In the genomic region with DNA sequence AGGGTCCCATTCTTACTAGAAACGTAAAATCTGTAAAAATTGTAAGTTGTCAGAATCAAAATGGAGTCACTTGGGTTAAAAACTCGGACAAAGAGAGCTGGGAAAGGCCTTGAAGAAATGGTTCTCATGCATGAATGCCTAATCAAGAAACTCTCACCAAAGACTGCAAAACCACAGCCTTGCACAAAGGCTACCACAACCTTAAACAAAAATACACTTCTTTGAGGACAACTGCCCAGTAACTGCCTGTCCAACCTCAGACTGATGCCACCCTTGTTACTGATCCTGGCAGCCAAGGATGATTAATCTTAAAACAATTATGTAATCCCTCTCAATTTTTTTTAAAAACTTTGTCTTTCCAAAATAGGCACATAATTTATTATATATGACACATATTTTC, we compare ENCODE assay signal across 15 cellular contexts.
DNase-seq lines count a peak whose midpoint lies in the region; ATAC-seq lines count a peak whose summit lies in the region.
"Had no signal": no experiment of that assay in that cellular context is flagged by ENCODE, and none has a peak within 500 bp of the region (broad histone marks: within the 10 kb centered on the region; RNA-seq: fewer than 3 reads in every experiment).

No MANE protein-coding gene starts in this region.

- H4K20me1 ChIP-seq in BLaER1 treated with 17β-estradiol and CSF1 and Interleukin-3, amounts not matched to agents 10 nM and 100 nM: no peaks in the 10 kb centered on the region

- ATAC-seq in GM18873 (IDR thresholded peaks at IDR 0.05; ENCODE audit: low FRiP score, unreplicated experiment): no peak
- ATAC-seq: T-cell had no signal

- no peak overlapping the region for H3K4me3 ChIP-seq in BLaER1 treated with 17β-estradiol and CSF1 and Interleukin-3, amounts not matched to agents 10 nM and 100 nM

- no peaks in the 10 kb centered on the region for H3K27me3 ChIP-seq in BLaER1 treated with 17β-estradiol and CSF1 and Interleukin-3, amounts not matched to agents 10 nM and 100 nM

- H3K4me2 ChIP-seq in BLaER1 treated with 17β-estradiol and CSF1 and Interleukin-3, amounts not matched to agents 10 nM and 100 nM: peak overlapping the region in 6 of 11 experiments; percentile 1 to 30 (median 20); a peak in 3 of 22 replicates

- H3K4me1 ChIP-seq in BLaER1 treated with 17β-estradiol and CSF1 and Interleukin-3, amounts not matched to agents 10 nM and 100 nM: peaks cover 0 to 9% (median 6%) of the 10 kb centered on the region in 10 experiments; a peak in 10 of 20 replicates

- H3K9me3 ChIP-seq in BLaER1 treated with 17β-estradiol and CSF1 and Interleukin-3, amounts not matched to agents 10 nM and 100 nM (replicated peaks in 1 of 11): no peaks in the 10 kb centered on the region

- H3K9ac ChIP-seq in BLaER1 treated with 17β-estradiol and CSF1 and Interleukin-3, amounts not matched to agents 10 nM and 100 nM: no peak overlapping the region

- DNase-seq in HK-2 (ENCODE audit: unreplicated experiment) (peak; percentile 3), amniotic epithelial cell (ENCODE audit: low read depth) (peak; percentile 21), non-pigmented ciliary epithelial cell (ENCODE audit: low read depth) (peak; percentile 22), NCI-H2196 treated with DMSO at 0.1 percent for 48 hours (lab: John Stamatoyannopoulos, UW; ENCODE audit: unreplicated experiment) (no peak), AML-193 (lab: John Stamatoyannopoulos, UW) (no peak)
- DNase-seq: CD8-positive, alpha-beta memory T cell; DMS79 treated with DMSO at 0.1 percent for 48 hours; GF-D8; HFFc6; KBM-7; NCI-H1105; NCI-H1694 treated with DMSO at 0.1 percent for 48 hours; T-cell had no signal

- no peaks in the 10 kb centered on the region for H3K36me3 ChIP-seq in BLaER1 treated with 17β-estradiol and CSF1 and Interleukin-3, amounts not matched to agents 10 nM and 100 nM

- H3K27ac ChIP-seq in BLaER1 treated with 17β-estradiol and CSF1 and Interleukin-3, amounts not matched to agents 10 nM and 100 nM: peak overlapping the region in 1 of 11 experiments; percentile 48; a peak in 4 of 22 replicates

Comparison
In these comparisons a context has a peak if more than half of its experiments do, and no peak if none do; other contexts are left out.
1. DNase-seq: peak in HK-2 (single experiment), amniotic epithelial cell (single experiment) and non-pigmented ciliary epithelial cell (single experiment); none in NCI-H2196 treated with DMSO at 0.1 percent for 48 hours (single experiment) and AML-193 (0 of 2).